Comparison of ENCODE assay signal across 7 cellular contexts in the genomic region with DNA sequence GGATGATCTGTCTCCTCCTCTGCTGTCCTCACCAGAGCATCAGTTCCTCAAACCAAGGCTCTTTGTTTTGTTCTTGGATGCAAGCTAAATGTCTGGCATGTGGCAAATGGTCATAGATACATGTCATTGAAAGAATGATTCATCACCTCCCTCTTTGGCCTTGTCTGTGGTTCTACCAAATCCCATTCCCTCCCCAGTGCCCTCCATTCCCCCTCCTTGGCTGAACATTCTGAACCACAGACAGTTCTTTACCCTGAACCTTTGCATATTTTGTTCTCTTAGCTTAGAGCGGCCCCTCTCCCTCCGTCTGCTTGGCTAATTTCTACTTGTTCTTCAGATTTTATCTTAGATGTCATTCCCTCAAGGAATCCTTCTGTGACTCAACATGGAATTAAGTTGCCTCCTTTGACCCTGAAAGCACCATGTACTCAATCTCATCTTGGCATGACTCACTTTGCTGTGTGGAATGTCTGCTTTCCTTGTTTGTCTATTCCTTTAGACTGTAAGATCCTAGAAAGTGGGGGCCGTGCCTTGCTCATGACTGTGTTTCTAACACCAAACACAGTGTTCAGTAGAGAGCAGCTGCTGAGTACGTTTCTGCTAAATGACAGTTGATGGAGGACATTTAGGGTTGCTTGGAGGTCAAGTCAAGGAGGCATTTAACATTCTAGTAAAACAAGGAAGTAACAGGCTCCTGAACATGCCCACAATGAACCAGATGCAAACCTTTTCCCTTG. TPM values are rescaled to one million over a fixed set of nuclear protein-coding genes. Genes with fewer than 3 reads are reported as not detected.
DNase-seq lines count a peak whose midpoint lies in the region; ATAC-seq and TF ChIP-seq lines count a peak whose summit lies in the region.

No MANE protein-coding gene starts in this region.

- H3K36me3 ChIP-seq in gastroesophageal sphincter (no peaks in the 10 kb centered on the region), skeletal muscle tissue (ENCODE audit: control insufficient read depth in 3 of 3, insufficient read depth in 3 of 3, low read length in 3 of 3) (no peaks in the 10 kb centered on the region)

- H3K9me3 ChIP-seq in gastroesophageal sphincter, result no peaks in the 10 kb centered on the region
- H3K9me3 ChIP-seq in skeletal muscle tissue (ENCODE audit: control insufficient read depth in 3 of 3, low read length in 3 of 3), result no peaks in the 10 kb centered on the region

- no peak overlapping the region for H3K4me3 ChIP-seq in gastroesophageal sphincter
- no peak overlapping the region for H3K4me3 ChIP-seq in skeletal muscle tissue (ENCODE audit: low read length in 3 of 3)

- H3K27me3 ChIP-seq in gastroesophageal sphincter (no peaks in the 10 kb centered on the region), skeletal muscle tissue (ENCODE audit: control insufficient read depth in 3 of 3, insufficient read depth in 3 of 3, low read length in 3 of 3) (no peaks in the 10 kb centered on the region)

- H3K27me3 Mint-ChIP-seq in HFFc6 (ENCODE audit: insufficient read depth), result peaks cover 12% of the 10 kb centered on the region
- no peaks in the 10 kb centered on the region for H3K27me3 Mint-ChIP-seq in T-cell

- H3K27ac Mint-ChIP-seq in HFFc6 (peak overlapping the region; percentile 63), T-cell (peak overlapping the region; percentile 28 to 67)

- no peak for TF ChIP-seq POLR2A in gastroesophageal sphincter (IDR thresholded peaks at IDR 0.05)

- CTCF ChIA-PET in T-cell (lab: Charles Lee), result interaction anchor here in 1 of 2 donors (0.8 kb wide), 1 partner anchor 10 kb away, joined by 3 read pairs; no protein-coding TSS in a partner anchor

- DNase-seq in HFFc6 (peak; percentile 97), T-cell (no peak), midbrain (lab: John Stamatoyannopoulos, UW) (no peak)

- H3K4me3 Mint-ChIP-seq in HFFc6 (peak overlapping the region; percentile 53), T-cell (peak overlapping the region in 2 of 3 donors; percentile 29 to 53)

- WGBS in gastroesophageal sphincter (ENCODE audit: low coverage in 1 of 2), 2 donors, result 16 to 60% methylated on average over 2 to 4 of the region's 4 CpGs

- no peak overlapping the region for H3K9ac ChIP-seq in skeletal muscle tissue (ENCODE audit: low read depth in 1 of 3, low read length in 3 of 3)

- no peaks in the 10 kb centered on the region for H3K36me3 Mint-ChIP-seq in HFFc6 (ENCODE audit: low read depth)
- H3K36me3 Mint-ChIP-seq in T-cell, result peaks cover 44% of the 10 kb centered on the region

- TF ChIP-seq CTCF in HFFc6 (IDR thresholded peaks at IDR 0.05) (no peak; the same call in 1 of the 2 replicates), gastroesophageal sphincter (IDR thresholded peaks at IDR 0.05) (no peak)

- H3K27ac ChIP-seq in gastroesophageal sphincter, result peak overlapping the region in 3 of 4 donors; percentile 56 to 70 (median 69)
- peak overlapping the region; percentile 48 for H3K27ac ChIP-seq in skeletal muscle tissue (ENCODE audit: low read depth, low read length)

- H3K9me3 Mint-ChIP-seq in HFFc6, result no peaks in the 10 kb centered on the region
- H3K9me3 Mint-ChIP-seq in T-cell, result no peaks in the 10 kb centered on the region

- POLR2A ChIA-PET in T-cell (lab: Charles Lee), result interaction anchor here in 1 of 2 donors (0.6 kb wide), 1 partner anchor 24 kb away, joined by 3 read pairs; no protein-coding TSS in a partner anchor

- H3K4me1 ChIP-seq in gastroesophageal sphincter (peaks cover 0 to 35% (median 6%) of the 10 kb centered on the region in 3 donors), skeletal muscle tissue (ENCODE audit: control insufficient read depth in 3 of 3, insufficient read depth in 3 of 3, low read length in 3 of 3) (peaks cover 28 to 51% (median 43%) of the 10 kb centered on the region in 3 donors)

- H3K4me1 Mint-ChIP-seq in HFFc6 (ENCODE audit: low read depth) (peaks cover 39% of the 10 kb centered on the region), T-cell (peaks cover 61 to 76% (median 67%) of the 10 kb centered on the region in 3 donors)

- TF ChIP-seq EP300 in gastroesophageal sphincter (IDR thresholded peaks at IDR 0.05), result no peak

- no peak for ATAC-seq in T-cell (replicated peaks in 1 of 4)
- peak; percentile 80 for ATAC-seq in gastroesophageal sphincter
- no peak for ATAC-seq in GM18867 (IDR thresholded peaks at IDR 0.05; ENCODE audit: unreplicated experiment)
- no peak for ATAC-seq in HG03045 (IDR thresholded peaks at IDR 0.05; ENCODE audit: unreplicated experiment)

RNA-seq across cellular contexts. Expression of gene ALOX5AP, which starts 8.1 kb away (rescaled TPM):
- total RNA-seq in HFFc6 (2021; fragmentation: NEBNext Ultra II Directional; extraction: Animal tissue kit (Norgen Biotek cat#: 25700)), result not detected
- total RNA-seq in T-cell, result 10 to 100 TPM; 24.2 to 64.9 (median 50.8) TPM
- 10 to 100 TPM in 2 of 4 donors, 1 to 10 TPM in 2; 5.6 to 34.7 (median 19.7) TPM for total RNA-seq in gastroesophageal sphincter
- total RNA-seq in skeletal muscle tissue, result 6.8 TPM
